19 cellular contexts compared by ENCODE assay signal in the genomic region with DNA sequence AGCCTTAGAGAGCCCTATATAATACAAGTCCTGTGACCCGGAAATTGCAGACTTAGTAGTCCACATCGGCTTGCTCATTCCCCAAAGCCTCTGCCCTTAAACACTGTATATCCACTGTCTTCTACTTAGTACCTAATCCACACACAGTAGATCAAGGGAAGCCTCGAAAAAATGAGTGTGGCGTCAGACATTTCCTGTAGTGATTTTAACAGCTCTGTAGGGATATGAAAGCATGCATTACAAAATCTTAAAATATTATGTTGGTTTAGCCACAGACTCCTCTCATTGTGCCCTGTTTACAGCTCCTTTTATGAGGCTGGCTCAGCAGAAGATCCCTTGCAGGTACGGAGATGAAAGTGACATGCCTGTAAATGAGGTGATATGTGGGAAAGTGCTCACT.
DNase-seq lines count a peak whose midpoint lies in the region; ATAC-seq and TF ChIP-seq lines count a peak whose summit lies in the region.
"Had no signal": no experiment of that assay in that cellular context is flagged by ENCODE, and none has a peak within 500 bp of the region (broad histone marks: within the 10 kb centered on the region; RNA-seq: fewer than 3 reads in every experiment).

No MANE protein-coding gene starts in this region.

- intact Hi-C loops in A673 (cut with micrococcal nuclease; ENCODE audit: unreplicated experiment): no loop called here
- intact Hi-C loops in thyroid gland (cut with DNase I): no loop called here

- H3K36me3 ChIP-seq in A673 (ENCODE audit: insufficient read depth, low read length, poor library complexity, severe bottlenecking): no peaks in the 10 kb centered on the region
- H3K36me3 ChIP-seq in endocrine pancreas (ENCODE audit: control insufficient read depth, insufficient read depth, low read length): no peaks in the 10 kb centered on the region
- no peaks in the 10 kb centered on the region for H3K36me3 ChIP-seq in thyroid gland
- H3K36me3 ChIP-seq: right lobe of liver, tibial artery had no signal

- H3K27ac ChIP-seq in A673 (ENCODE audit: low read depth, low read length, poor library complexity, severe bottlenecking) (no peak overlapping the region), thyroid gland (no peak overlapping the region)
- H3K27ac ChIP-seq: right lobe of liver, tibial artery had no signal

- H3K4me1 ChIP-seq in A673 (ENCODE audit: insufficient read depth, low read length, poor library complexity, severe bottlenecking) (peaks cover 6% of the 10 kb centered on the region), endocrine pancreas (ENCODE audit: control insufficient read depth, insufficient read depth, low read length) (peaks cover 11% of the 10 kb centered on the region), thyroid gland (no peaks in the 10 kb centered on the region)
- H3K4me1 ChIP-seq: right lobe of liver, tibial artery had no signal

- TF ChIP-seq POLR2A in thyroid gland (IDR thresholded peaks at IDR 0.05): no peak

- BruUV-seq in A673 (replicated peaks; lab: Mats Ljungman, UMichigan): no TSS peak

- no peak for TF ChIP-seq CTCF in A673 (conservative IDR thresholded peaks at IDR 0.05; ENCODE audit: low read depth, low read length)
- TF ChIP-seq CTCF in thyroid gland (IDR thresholded peaks at IDR 0.05): no peak

- peak overlapping the region; percentile 6 for H3K4me3 ChIP-seq in A673 (ENCODE audit: low read depth, low read length, poor library complexity, severe bottlenecking)
- H3K4me3 ChIP-seq in endocrine pancreas (ENCODE audit: control insufficient read depth, insufficient read depth, low read length): peak overlapping the region; percentile 72
- no peak overlapping the region for H3K4me3 ChIP-seq in thyroid gland (replicated peaks in 1 of 3)
- H3K4me3 ChIP-seq: right lobe of liver, tibial artery had no signal

- 43 to 52% methylated on average over 5 of the region's 5 CpGs for WGBS in thyroid gland, 2 donors

- peak; percentile 38 for DNase-seq in A673 (ENCODE audit: low spot score)
- peak; percentile 49 for DNase-seq in DMS153 treated with DMSO at 0.1 percent for 48 hours (lab: John Stamatoyannopoulos, UW; ENCODE audit: unreplicated experiment)
- peak; percentile 19 for DNase-seq in LoVo (ENCODE audit: low spot score)
- no peak for DNase-seq in thyroid gland
- DNase-seq in OCI-M1 (lab: John Stamatoyannopoulos, UW): no peak
- DNase-seq: activated CD4-positive, alpha-beta T cell treated with anti-CD3 and anti-CD28 coated beads, Interleukin-2, amount 10 ng/mL, durations not matched to agents 7 days and 5 days; activated naive CD4-positive, alpha-beta T cell treated with anti-CD3 and anti-CD28 coated beads, Interleukin-2, amount 50 U/mL, for 16 hours; kidney glomerular epithelial cell; NCI-H1092 treated with DMSO at 0.1 percent for 48 hours; NCI-H524 treated with DMSO at 0.1 percent for 48 hours; posterior cingulate gyrus; right lobe of liver; SK-N-SH; stimulated activated naive CD8-positive, alpha-beta T cell treated with anti-CD3 and anti-CD28 coated beads, Interleukin-15, Interleukin-2, amounts not matched to agents 100 U/mL and 50 U/mL, for 24 hours; tibial artery had no signal

- H3K9ac ChIP-seq in endocrine pancreas (ENCODE audit: control insufficient read depth, insufficient read depth, low read length): no peak overlapping the region
- H3K9ac ChIP-seq: SK-N-SH had no signal

- POLR2A ChIA-PET in A673 (lab: Charles Lee; ENCODE audit: low non-redundant PET): no interaction called here

- CTCF ChIA-PET in A673 (lab: Charles Lee): no interaction called here

- H3K9me3 ChIP-seq in A673 (ENCODE audit: low read depth, low read length, poor library complexity, severe bottlenecking) (no peaks in the 10 kb centered on the region), endocrine pancreas (ENCODE audit: control insufficient read depth, low read length) (no peaks in the 10 kb centered on the region), thyroid gland (no peaks in the 10 kb centered on the region)
- H3K9me3 ChIP-seq: right lobe of liver, SK-N-SH, tibial artery had no signal

- ATAC-seq in GM18907 (IDR thresholded peaks at IDR 0.05; ENCODE audit: unreplicated experiment) (no peak), GM21423 (IDR thresholded peaks at IDR 0.05; ENCODE audit: unreplicated experiment) (no peak)
- ATAC-seq: HepG2; right lobe of liver; stimulated activated naive CD8-positive, alpha-beta T cell treated with anti-CD3 and anti-CD28 coated beads, Interleukin-15, Interleukin-2, amounts not matched to agents 100 U/mL and 50 U/mL, for 24 hours had no signal

- H3K27me3 ChIP-seq in A673 (replicated peaks; ENCODE audit: insufficient read depth, low read depth, low read length, poor library complexity) (peaks cover 7% of the 10 kb centered on the region), endocrine pancreas (ENCODE audit: control insufficient read depth, insufficient read depth, low read length) (no peaks in the 10 kb centered on the region), thyroid gland (no peaks in the 10 kb centered on the region)
- H3K27me3 ChIP-seq: right lobe of liver, tibial artery had no signal

Comparison
In these comparisons a context has a peak if more than half of its experiments do, and no peak if none do; other contexts are left out.
1. DNase-seq: peak in A673 (single experiment), DMS153 treated with DMSO at 0.1 percent for 48 hours (single experiment) and LoVo (single experiment); none in thyroid gland (0 of 2) and OCI-M1 (single experiment).
2. H3K4me3 ChIP-seq: peak in A673 (single experiment) and endocrine pancreas (single experiment); none in thyroid gland (0 of 3).